8 cellular contexts compared by ENCODE assay signal in the genomic region with DNA sequence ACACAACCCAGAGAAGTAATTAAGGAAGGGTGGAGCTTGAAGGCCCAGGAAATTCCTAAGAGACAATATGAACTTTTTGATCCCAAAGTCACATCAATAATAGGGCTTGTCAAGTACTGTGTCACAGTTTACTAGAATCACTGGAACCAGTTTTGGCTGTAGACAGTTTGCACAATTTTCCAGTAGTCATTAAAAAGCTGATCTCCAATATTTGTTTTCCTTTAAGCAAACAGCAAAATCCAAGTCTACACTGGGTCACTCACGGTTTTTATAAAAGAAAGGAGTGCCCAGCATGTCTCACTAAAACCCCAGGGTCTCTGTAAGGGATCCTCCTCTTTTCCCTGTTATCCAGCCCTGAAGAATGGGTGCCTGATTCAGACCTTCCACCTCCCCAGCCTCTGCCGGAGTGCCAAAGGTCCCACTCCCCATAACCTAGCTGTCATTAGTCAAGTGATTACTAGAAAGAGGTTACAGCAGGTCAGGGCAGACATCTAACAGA. TPM values are rescaled to one million over a fixed set of nuclear protein-coding genes. Genes with fewer than 3 reads are reported as not detected.
A peak's percentile ranks its signal among the peaks of the same experiment; 100 is the strongest.
DNase-seq lines count a peak whose midpoint lies in the region; ATAC-seq, FAIRE-seq and TF ChIP-seq lines count a peak whose summit lies in the region.

No MANE protein-coding gene starts in this region.

- H3K4me3 ChIP-seq in SK-N-SH (ENCODE audit: low read depth in 2 of 2, low read length in 1 of 2): peak overlapping the region; percentile 76 to 92
- H3K4me3 ChIP-seq in adipocyte (ENCODE audit: low read length): peak overlapping the region; percentile 99
- H3K4me3 ChIP-seq in suprapubic skin: peak overlapping the region; percentile 98

- FAIRE-seq in HTR-8/SVneo (lab: Jason Lieb, UNC): no peak

- H3K4me1 ChIP-seq in SK-N-SH (ENCODE audit: control insufficient read depth in 1 of 2, insufficient read depth in 2 of 2, low read depth in 1 of 2, low read length in 1 of 2): peaks cover 0 to 4% of the 10 kb centered on the region in 2 experiments; a peak in 1 of 4 replicates
- no peaks in the 10 kb centered on the region for H3K4me1 ChIP-seq in adipocyte (ENCODE audit: control insufficient read depth, insufficient read depth, low read length)
- peaks cover 11% of the 10 kb centered on the region for H3K4me1 ChIP-seq in suprapubic skin

- peaks cover 50% of the 10 kb centered on the region; the same call in 1 of the 2 replicates for H3K79me2 ChIP-seq in SK-N-SH (ENCODE audit: insufficient read depth)

- intact Hi-C loops in left colon (cut with DNase I, micrococcal nuclease): no loop called here

- CTCF ChIA-PET in SK-N-SH (lab: Yijun Ruan, JAX): no interaction called here

- H2AFZ ChIP-seq in SK-N-SH (ENCODE audit: low read depth): peak overlapping the region; percentile 78

- no peak for TF ChIP-seq RAD21 in SK-N-SH (IDR thresholded peaks at IDR 0.05; ENCODE audit: low read length)

- H3K9me3 ChIP-seq in SK-N-SH: no peaks in the 10 kb centered on the region
- H3K9me3 ChIP-seq in adipocyte (ENCODE audit: control insufficient read depth, low read length): no peaks in the 10 kb centered on the region
- H3K9me3 ChIP-seq in suprapubic skin: no peaks in the 10 kb centered on the region

- H3K9ac ChIP-seq in SK-N-SH (peak overlapping the region; percentile 85), adipocyte (ENCODE audit: low read length) (peak overlapping the region; percentile 96)

- H3K4me2 ChIP-seq in SK-N-SH: peak overlapping the region; percentile 91

- TF ChIP-seq EP300 in SK-N-SH (IDR thresholded peaks at IDR 0.05; ENCODE audit: borderline replicate concordance in 1 of 2, low read depth in 1 of 2, low read length in 1 of 2) (no peak), suprapubic skin (IDR thresholded peaks at IDR 0.05) (no peak)

- DNase-seq in SK-N-SH (no peak), adipocyte (ENCODE audit: low read depth) (no peak), left colon (no peak), suprapubic skin (ENCODE audit: low spot score in 2 of 2) (no peak), DMS79 treated with DMSO at 0.1 percent for 48 hours (lab: John Stamatoyannopoulos, UW) (no peak), HTR-8/SVneo (ENCODE audit: insufficient read length, low spot score) (no peak), GM03348 (ENCODE audit: low spot score) (no peak)

- no peaks in the 10 kb centered on the region for H3F3A ChIP-seq in SK-N-SH (replicated peaks; ENCODE audit: insufficient read depth)

- POLR2A ChIA-PET in SK-N-SH (lab: Yijun Ruan, JAX): no interaction called here

- H3K27ac ChIP-seq in SK-N-SH (ENCODE audit: low read depth in 2 of 2, low read length in 1 of 2): peak overlapping the region in 1 of 2 experiments; percentile 81; a peak in 3 of 4 replicates
- H3K27ac ChIP-seq in suprapubic skin: peak overlapping the region; percentile 96

- TF ChIP-seq CTCF in SK-N-SH (IDR thresholded peaks at IDR 0.05): no peak
- no peak for TF ChIP-seq CTCF in suprapubic skin (IDR thresholded peaks at IDR 0.05)

- H3K27me3 ChIP-seq in SK-N-SH (ENCODE audit: insufficient read depth) (no peaks in the 10 kb centered on the region), adipocyte (replicated peaks; ENCODE audit: control insufficient read depth, insufficient read depth, low read length) (no peaks in the 10 kb centered on the region), suprapubic skin (no peaks in the 10 kb centered on the region)

- ATAC-seq in SK-N-SH treated with all-trans-retinoic acid at 6 μM for 48 hours: no peak
- ATAC-seq in left colon: peak; percentile 3

- H3K36me3 ChIP-seq in SK-N-SH (replicated peaks in 1 of 2; ENCODE audit: control insufficient read depth in 1 of 2, insufficient read depth in 2 of 2, low read length in 1 of 2) (peaks cover 0 to 4% of the 10 kb centered on the region in 2 experiments), adipocyte (ENCODE audit: control insufficient read depth, insufficient read depth, low read length, severe bottlenecking) (no peaks in the 10 kb centered on the region), suprapubic skin (peaks cover 4% of the 10 kb centered on the region)

- TF ChIP-seq POLR2A in suprapubic skin (IDR thresholded peaks at IDR 0.05): no peak

- H4K20me1 ChIP-seq in SK-N-SH (ENCODE audit: insufficient read depth): no peaks in the 10 kb centered on the region

- 0% methylated on average over 2 of the region's 2 CpGs for WGBS in SK-N-SH (ENCODE audit: low lambda C conversion rate)
- WGBS in suprapubic skin: 2% methylated on average over 2 of the region's 2 CpGs

- no peaks in the 10 kb centered on the region for H3K9me2 ChIP-seq in SK-N-SH

TF ChIP-seq in SK-N-SH, 30 proteins besides CTCF, POLR2A, EP300 and RAD21 (continues in another document):
- TF ChIP-seq POLR2AphosphoS5 (IDR thresholded peaks at IDR 0.05; ENCODE audit: low read depth, low read length) (no peak), EZH2phosphoT487 (IDR thresholded peaks at IDR 0.05; ENCODE audit: borderline replicate concordance, low read depth) (no peak), ZBTB33 (IDR thresholded peaks at IDR 0.05; ENCODE audit: borderline replicate concordance, low read depth) (no peak), RFX5 (IDR thresholded peaks at IDR 0.05; ENCODE audit: low read length) (no peak), SMC3 (IDR thresholded peaks at IDR 0.05; ENCODE audit: low read depth, low read length) (no peak), FOXJ3 (CRISPR knock-in tag; IDR thresholded peaks at IDR 0.05) (no peak), RXRA (IDR thresholded peaks at IDR 0.05; ENCODE audit: borderline replicate concordance, low read depth) (no peak)

TF ChIP-seq in SK-N-SH treated with all-trans-retinoic acid at 6 μM for 48 hours, 23 proteins besides CTCF, POLR2A, EP300 and RAD21 (continues in another document):
- no peak for TF ChIP-seq CSRNP3 (CRISPR knock-in tag; IDR thresholded peaks at IDR 0.05)
- TF ChIP-seq ESRRG (CRISPR knock-in tag; IDR thresholded peaks at IDR 0.05): no peak
- no peak for TF ChIP-seq ZFP30 (CRISPR knock-in tag; IDR thresholded peaks at IDR 0.05)
- TF ChIP-seq, protein P1, sequence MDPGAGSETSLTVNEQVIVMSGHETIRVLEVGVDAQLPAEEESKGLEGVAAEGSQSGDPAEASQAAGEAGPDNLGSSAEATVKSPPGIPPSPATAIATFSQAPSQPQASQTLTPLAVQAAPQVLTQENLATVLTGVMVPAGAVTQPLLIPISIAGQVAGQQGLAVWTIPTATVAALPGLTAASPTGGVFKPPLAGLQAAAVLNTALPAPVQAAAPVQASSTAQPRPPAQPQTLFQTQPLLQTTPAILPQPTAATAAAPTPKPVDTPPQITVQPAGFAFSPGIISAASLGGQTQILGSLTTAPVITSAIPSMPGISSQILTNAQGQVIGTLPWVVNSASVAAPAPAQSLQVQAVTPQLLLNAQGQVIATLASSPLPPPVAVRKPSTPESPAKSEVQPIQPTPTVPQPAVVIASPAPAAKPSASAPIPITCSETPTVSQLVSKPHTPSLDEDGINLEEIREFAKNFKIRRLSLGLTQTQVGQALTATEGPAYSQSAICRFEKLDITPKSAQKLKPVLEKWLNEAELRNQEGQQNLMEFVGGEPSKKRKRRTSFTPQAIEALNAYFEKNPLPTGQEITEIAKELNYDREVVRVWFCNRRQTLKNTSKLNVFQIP (CRISPR knock-in tag; IDR thresholded peaks at IDR 0.05; ENCODE audit: borderline replicate concordance, low read depth): no peak

RNA-seq across cellular contexts. Expression of gene SLC25A16, which starts 0.6 kb away (rescaled TPM):
- 5.8 and 8.4 TPM in 2 replicates for polyA plus RNA-seq in SK-N-SH (2012; rRNA removed)
- 9.2 and 12.2 TPM in 2 replicates for polyA plus RNA-seq in SK-N-SH (2012; cell fraction: cytosol; rRNA removed)
- 19.6 and 30.9 TPM in 2 replicates for polyA plus RNA-seq in SK-N-SH (2012; cell fraction: nucleus; rRNA removed)
- 10 to 100 TPM; 24.3 to 25.3 TPM for total RNA-seq in left colon
- total RNA-seq in suprapubic skin: 10 to 100 TPM in 3 of 4 donors, 1 to 10 TPM in 1; 6.8 to 35.7 (median 12.9) TPM

RNA-seq across cellular contexts. Expression of gene TET1, which starts 33.5 kb away (rescaled TPM):
- 0.38 and 0.44 TPM in 2 replicates for polyA plus RNA-seq in SK-N-SH (2012; rRNA removed)
- 0.32 and 0.39 TPM in 2 replicates for polyA plus RNA-seq in SK-N-SH (2012; cell fraction: cytosol; rRNA removed)
- 0.65 and 0.88 TPM in 2 replicates for polyA plus RNA-seq in SK-N-SH (2012; cell fraction: nucleus; rRNA removed)
- 1 to 10 TPM in 1 of 2 donors, under 1 TPM in 1; 0.64 to 1.3 TPM for total RNA-seq in left colon
- 1 to 10 TPM in 3 of 4 donors, under 1 TPM in 1; 0.98 to 3.2 (median 2.6) TPM for total RNA-seq in suprapubic skin

RNA-seq across cellular contexts. Expression of gene DNA2, which starts 54.9 kb away (rescaled TPM):
- 2.5 and 3.9 TPM in 2 replicates for polyA plus RNA-seq in SK-N-SH (2012; rRNA removed)
- 3.4 and 4.0 TPM in 2 replicates for polyA plus RNA-seq in SK-N-SH (2012; cell fraction: cytosol; rRNA removed)
- 2.6 and 7.8 TPM in 2 replicates for polyA plus RNA-seq in SK-N-SH (2012; cell fraction: nucleus; rRNA removed)
- total RNA-seq in left colon (1 to 10 TPM; 3.8 to 6.7 TPM), suprapubic skin (1 to 10 TPM; 2.4 to 7.2 (median 3.5) TPM)
